Comparison of ENCODE assay signal across 1 cellular context in the genomic region with DNA sequence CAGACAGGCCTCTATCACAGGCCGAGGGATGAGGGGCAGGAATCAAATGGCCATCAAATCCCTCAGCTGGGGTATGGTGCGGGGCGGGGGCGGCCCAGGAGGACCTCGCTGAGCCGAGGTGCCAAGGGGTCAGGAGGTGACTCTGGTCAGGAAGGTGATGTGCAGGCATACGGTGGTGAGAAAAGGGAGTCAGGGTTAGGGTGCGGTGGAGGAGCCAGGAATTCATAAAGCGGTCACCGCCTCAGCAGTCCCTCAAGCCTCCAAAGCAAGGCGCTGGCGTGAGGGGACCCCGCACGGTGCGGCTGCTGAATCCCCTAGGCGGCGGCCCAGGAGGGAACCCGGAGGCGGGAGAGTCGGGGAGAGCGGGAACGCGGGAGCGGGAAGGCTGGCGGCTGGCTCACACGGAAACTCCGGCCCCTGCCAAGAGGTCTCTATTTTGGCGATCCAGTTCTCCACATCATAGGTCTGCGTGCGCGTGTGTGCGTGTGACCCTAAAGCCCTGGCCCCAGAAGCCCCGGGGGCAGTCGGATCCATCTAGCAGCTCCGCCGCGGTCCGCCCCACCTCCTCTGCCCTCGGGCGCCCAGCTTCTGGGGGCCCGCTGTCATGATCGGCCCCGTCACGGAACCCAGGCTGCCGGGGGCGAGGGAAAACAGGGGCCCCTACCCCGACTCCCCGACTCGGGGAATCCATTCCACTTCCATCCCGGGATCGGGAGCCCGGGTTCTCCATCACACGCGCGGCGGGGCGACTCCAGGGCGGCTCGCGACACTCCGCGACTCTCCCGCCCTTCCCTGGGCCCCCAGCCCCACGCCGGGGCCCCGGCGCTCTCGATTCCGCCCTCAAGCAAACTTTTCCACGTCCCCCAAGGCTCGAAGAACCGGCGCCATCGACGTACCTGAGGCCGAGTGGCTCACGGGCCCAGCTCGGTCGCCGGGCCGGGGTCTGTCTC.
TF ChIP-seq lines count a peak whose summit lies in the region.

No MANE protein-coding gene starts in this region.

TF ChIP-seq in WTC11, 78 proteins besides CTCF, POLR2A, EP300 and RAD21 (continued from another document):
- TF ChIP-seq, protein P1, sequence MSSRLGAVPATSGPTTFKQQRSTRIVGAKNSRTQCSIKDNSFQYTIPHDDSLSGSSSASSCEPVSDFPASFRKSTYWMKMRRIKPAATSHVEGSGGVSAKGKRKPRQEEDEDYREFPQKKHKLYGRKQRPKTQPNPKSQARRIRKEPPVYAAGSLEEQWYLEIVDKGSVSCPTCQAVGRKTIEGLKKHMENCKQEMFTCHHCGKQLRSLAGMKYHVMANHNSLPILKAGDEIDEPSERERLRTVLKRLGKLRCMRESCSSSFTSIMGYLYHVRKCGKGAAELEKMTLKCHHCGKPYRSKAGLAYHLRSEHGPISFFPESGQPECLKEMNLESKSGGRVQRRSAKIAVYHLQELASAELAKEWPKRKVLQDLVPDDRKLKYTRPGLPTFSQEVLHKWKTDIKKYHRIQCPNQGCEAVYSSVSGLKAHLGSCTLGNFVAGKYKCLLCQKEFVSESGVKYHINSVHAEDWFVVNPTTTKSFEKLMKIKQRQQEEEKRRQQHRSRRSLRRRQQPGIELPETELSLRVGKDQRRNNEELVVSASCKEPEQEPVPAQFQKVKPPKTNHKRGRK (CRISPR knock-in tag; IDR thresholded peaks at IDR 0.05; ENCODE audit: borderline replicate concordance), result no peak
TF ChIP-seq in WTC11: peak in this region for 0.
